ENCODE assay signal across 19 cellular contexts in the genomic region with DNA sequence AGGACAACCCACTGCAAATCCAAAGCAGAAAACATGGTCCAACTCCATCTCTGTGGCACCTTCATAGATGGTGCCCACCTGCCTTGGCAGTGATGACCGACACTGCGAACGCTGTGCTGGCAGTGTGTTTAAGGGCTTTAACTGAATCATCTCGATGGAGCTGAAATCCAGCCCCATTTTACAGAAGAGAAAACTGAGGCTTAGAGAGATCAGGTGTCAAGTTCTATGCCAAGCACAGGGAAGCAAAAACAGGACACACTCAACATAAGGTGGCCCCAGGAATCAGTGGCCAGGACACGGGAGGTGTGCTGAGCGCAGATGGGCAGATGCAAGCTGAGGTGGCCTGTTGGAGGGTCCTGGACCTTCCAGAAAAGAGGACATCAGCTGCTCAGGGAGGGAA. TPM values are rescaled to one million over a fixed set of nuclear protein-coding genes. Genes with fewer than 3 reads are reported as not detected.
DNase-seq lines count a peak whose midpoint lies in the region; ATAC-seq and TF ChIP-seq lines count a peak whose summit lies in the region.
"Had no signal": no experiment of that assay in that cellular context is flagged by ENCODE, and none has a peak within 500 bp of the region (broad histone marks: within the 10 kb centered on the region; RNA-seq: fewer than 3 reads in every experiment).

No MANE protein-coding gene starts in this region.

- H3K4me3 ChIP-seq in CD4-positive, CD25-positive, alpha-beta regulatory T cell (ENCODE audit: low read depth, low read length), result no peak overlapping the region
- H3K4me3 ChIP-seq in thyroid gland (replicated peaks in 1 of 3), result no peak overlapping the region
- H3K4me3 ChIP-seq: PC-9, SK-N-MC, uterus had no signal

- peaks cover 2% of the 10 kb centered on the region for H3K36me3 Mint-ChIP-seq in activated CD4-positive, alpha-beta T cell treated with anti-CD3 and anti-CD28 coated beads, Interleukin-2, amount 10 ng/mL, durations not matched to agents 24 days and 14 days (ENCODE audit: low read depth)
- H3K36me3 Mint-ChIP-seq in CD4-positive, CD25-positive, alpha-beta regulatory T cell, result no peaks in the 10 kb centered on the region
- peaks cover 6% of the 10 kb centered on the region for H3K36me3 Mint-ChIP-seq in activated CD4-positive, alpha-beta memory T cell treated with anti-CD3 and anti-CD28 coated beads, Interleukin-2, amount 10 ng/mL, durations not matched to agents 7 days and 5 days (ENCODE audit: low read depth)
- H3K36me3 Mint-ChIP-seq in glutamatergic neuron (ENCODE audit: unreplicated experiment), result peaks cover 6% of the 10 kb centered on the region
- H3K36me3 Mint-ChIP-seq: memory B cell had no signal

- no peak for TF ChIP-seq POLR2A in thyroid gland (IDR thresholded peaks at IDR 0.05)

- peaks cover 27% of the 10 kb centered on the region for H3K4me1 Mint-ChIP-seq in activated CD4-positive, alpha-beta T cell treated with anti-CD3 and anti-CD28 coated beads, Interleukin-2, amount 10 ng/mL, durations not matched to agents 24 days and 14 days
- peaks cover 15 to 33% (median 25%) of the 10 kb centered on the region in 4 donors for H3K4me1 Mint-ChIP-seq in CD4-positive, CD25-positive, alpha-beta regulatory T cell
- H3K4me1 Mint-ChIP-seq in activated CD4-positive, alpha-beta memory T cell treated with anti-CD3 and anti-CD28 coated beads, Interleukin-2, amount 10 ng/mL, durations not matched to agents 7 days and 5 days, result peaks cover 34% of the 10 kb centered on the region
- H3K4me1 Mint-ChIP-seq in glutamatergic neuron (ENCODE audit: low read depth, unreplicated experiment), result peaks cover 21% of the 10 kb centered on the region

- TF ChIP-seq CTCF in glutamatergic neuron (IDR thresholded peaks at IDR 0.05; ENCODE audit: partially characterized antibody, unreplicated experiment), result no peak
- TF ChIP-seq CTCF in thyroid gland (IDR thresholded peaks at IDR 0.05), result no peak

- CTCF ChIA-PET in activated CD4-positive, alpha-beta memory T cell treated with anti-CD3 and anti-CD28 coated beads, Interleukin-2, amount 10 ng/mL, durations not matched to agents 7 days and 5 days (lab: Charles Lee), result interaction anchor here (1.1 to 6.5 kb wide), 7 partner anchors 10 to 163 kb away, joined by 3 to 72 read pairs (median 13); partner anchors contain the start of genes SPATA2L and TCF25

- H3K36me3 ChIP-seq in CD4-positive, CD25-positive, alpha-beta regulatory T cell (ENCODE audit: control insufficient read depth, insufficient read depth, low read length), result no peaks in the 10 kb centered on the region
- no peaks in the 10 kb centered on the region for H3K36me3 ChIP-seq in thyroid gland
- H3K36me3 ChIP-seq: uterus had no signal

- POLR2A ChIA-PET in activated CD4-positive, alpha-beta memory T cell treated with anti-CD3 and anti-CD28 coated beads, Interleukin-2, amount 10 ng/mL, durations not matched to agents 7 days and 5 days (lab: Charles Lee), result interaction anchor here (0.6 to 5.7 kb wide), 5 partner anchors 10 to 139 kb away, joined by 3 to 117 read pairs (median 3); partner anchors contain the start of gene TCF25

- H3K27me3 Mint-ChIP-seq in activated CD4-positive, alpha-beta T cell treated with anti-CD3 and anti-CD28 coated beads, Interleukin-2, amount 10 ng/mL, durations not matched to agents 24 days and 14 days, result peaks cover 1% of the 10 kb centered on the region
- H3K27me3 Mint-ChIP-seq in CD4-positive, CD25-positive, alpha-beta regulatory T cell, result peaks cover 5% of the 10 kb centered on the region
- no peaks in the 10 kb centered on the region for H3K27me3 Mint-ChIP-seq in activated CD4-positive, alpha-beta memory T cell treated with anti-CD3 and anti-CD28 coated beads, Interleukin-2, amount 10 ng/mL, durations not matched to agents 7 days and 5 days
- H3K27me3 Mint-ChIP-seq in glutamatergic neuron (ENCODE audit: unreplicated experiment), result peaks cover 8% of the 10 kb centered on the region

- no peak for ATAC-seq in CD4-positive, CD25-positive, alpha-beta regulatory T cell (ENCODE audit: low read depth in 2 of 2)
- no peak for ATAC-seq in HG03457 (IDR thresholded peaks at IDR 0.05; ENCODE audit: unreplicated experiment)
- ATAC-seq: psoas muscle had no signal

- no peak for DNase-seq in activated CD4-positive, alpha-beta T cell treated with anti-CD3 and anti-CD28 coated beads, Interleukin-2, amount 10 ng/mL, durations not matched to agents 24 days and 14 days
- DNase-seq in activated CD4-positive, alpha-beta T cell treated with anti-CD3 and anti-CD28 coated beads, Interleukin-2, amount 50 U/mL, for 4 hours, result no peak
- no peak for DNase-seq in CD4-positive, CD25-positive, alpha-beta regulatory T cell
- DNase-seq in activated CD4-positive, alpha-beta memory T cell treated with anti-CD3 and anti-CD28 coated beads, Interleukin-2, amount 10 ng/mL, durations not matched to agents 7 days and 5 days, result no peak
- no peak for DNase-seq in glutamatergic neuron
- DNase-seq in glomerular visceral epithelial cell (ENCODE audit: extremely low spot score), result no peak
- no peak for DNase-seq in thyroid gland
- DNase-seq: activated CD8-positive, alpha-beta memory T cell treated with anti-CD3 and anti-CD28 coated beads for 24 hours; NCI-H1417; NCI-H69; PC-9; psoas muscle; stimulated activated naive CD4-positive, alpha-beta T cell; uterus had no signal

- no peaks in the 10 kb centered on the region for H3K9me3 Mint-ChIP-seq in activated CD4-positive, alpha-beta T cell treated with anti-CD3 and anti-CD28 coated beads, Interleukin-2, amount 10 ng/mL, durations not matched to agents 24 days and 14 days
- H3K9me3 Mint-ChIP-seq in CD4-positive, CD25-positive, alpha-beta regulatory T cell, result no peaks in the 10 kb centered on the region
- H3K9me3 Mint-ChIP-seq in activated CD4-positive, alpha-beta memory T cell treated with anti-CD3 and anti-CD28 coated beads, Interleukin-2, amount 10 ng/mL, durations not matched to agents 7 days and 5 days, result peaks cover 5% of the 10 kb centered on the region
- H3K9me3 Mint-ChIP-seq in glutamatergic neuron (ENCODE audit: unreplicated experiment), result peaks cover 4% of the 10 kb centered on the region
- H3K9me3 Mint-ChIP-seq: memory B cell, nephron had no signal

- H3K4me3 Mint-ChIP-seq in activated CD4-positive, alpha-beta T cell treated with anti-CD3 and anti-CD28 coated beads, Interleukin-2, amount 10 ng/mL, durations not matched to agents 24 days and 14 days, result peak overlapping the region; percentile 74
- peak overlapping the region in 2 of 4 donors; percentile 22 to 79 for H3K4me3 Mint-ChIP-seq in CD4-positive, CD25-positive, alpha-beta regulatory T cell
- H3K4me3 Mint-ChIP-seq in activated CD4-positive, alpha-beta memory T cell treated with anti-CD3 and anti-CD28 coated beads, Interleukin-2, amount 10 ng/mL, durations not matched to agents 7 days and 5 days, result peak overlapping the region; percentile 53
- peak overlapping the region; percentile 52 for H3K4me3 Mint-ChIP-seq in glutamatergic neuron (ENCODE audit: unreplicated experiment)
- H3K4me3 Mint-ChIP-seq: nephron had no signal

- intact Hi-C loops in activated CD4-positive, alpha-beta T cell treated with anti-CD3 and anti-CD28 coated beads, Interleukin-2, amount 10 ng/mL, durations not matched to agents 24 days and 14 days (cut with micrococcal nuclease), result loop anchor here (5.0 to 10.0 kb wide), 2 partner anchors 120 to 618 kb away; no protein-coding TSS in a partner anchor
- intact Hi-C loops in thyroid gland (cut with DNase I), result loop anchor here (5.0 to 10.0 kb wide), 2 partner anchors 45 to 158 kb away; partner anchors contain the start of genes FANCA and SPATA2L

- H3K27ac Mint-ChIP-seq in activated CD4-positive, alpha-beta T cell treated with anti-CD3 and anti-CD28 coated beads, Interleukin-2, amount 10 ng/mL, durations not matched to agents 24 days and 14 days, result peak overlapping the region; percentile 93
- peak overlapping the region; percentile 80 to 90 (median 83) for H3K27ac Mint-ChIP-seq in CD4-positive, CD25-positive, alpha-beta regulatory T cell
- H3K27ac Mint-ChIP-seq in activated CD4-positive, alpha-beta memory T cell treated with anti-CD3 and anti-CD28 coated beads, Interleukin-2, amount 10 ng/mL, durations not matched to agents 7 days and 5 days, result peak overlapping the region; percentile 91
- H3K27ac Mint-ChIP-seq in glutamatergic neuron (ENCODE audit: unreplicated experiment), result no peak overlapping the region
- H3K27ac Mint-ChIP-seq: memory B cell had no signal

- peaks cover 1 to 3% of the 10 kb centered on the region in 2 experiments for H3K9me3 ChIP-seq in CD4-positive, CD25-positive, alpha-beta regulatory T cell (ENCODE audit: control insufficient read depth in 2 of 2, low read length in 2 of 2)
- no peaks in the 10 kb centered on the region for H3K9me3 ChIP-seq in thyroid gland

- H3K27ac ChIP-seq in CD4-positive, CD25-positive, alpha-beta regulatory T cell (ENCODE audit: insufficient read depth, low read length, poor library complexity, severe bottlenecking), result no peak overlapping the region
- H3K27ac ChIP-seq in thyroid gland, result no peak overlapping the region
- H3K27ac ChIP-seq: C4-2B, PC-9, SK-N-MC had no signal

- no peaks in the 10 kb centered on the region for H3K27me3 ChIP-seq in CD4-positive, CD25-positive, alpha-beta regulatory T cell (ENCODE audit: control insufficient read depth, insufficient read depth, low read length)
- H3K27me3 ChIP-seq in thyroid gland, result no peaks in the 10 kb centered on the region
- H3K27me3 ChIP-seq: uterus had no signal

- H3K4me1 ChIP-seq in CD4-positive, CD25-positive, alpha-beta regulatory T cell (ENCODE audit: control insufficient read depth, insufficient read depth, low read length, poor library complexity, severe bottlenecking), result peaks cover 23% of the 10 kb centered on the region
- H3K4me1 ChIP-seq in thyroid gland, result peaks cover 0 to 15% of the 10 kb centered on the region in 2 donors
- H3K4me1 ChIP-seq: psoas muscle, uterus had no signal

- 97 to 98% methylated on average over 6 of the region's 6 CpGs for WGBS in thyroid gland, 2 donors

RNA-seq across cellular contexts. Expression of gene TCF25, which starts 10.7 kb away (rescaled TPM):
- total RNA-seq in activated CD4-positive, alpha-beta T cell treated with anti-CD3 and anti-CD28 coated beads, Interleukin-2, amount 10 ng/mL, durations not matched to agents 24 days and 14 days, result 192 and 194 TPM in 2 replicates
- 431 TPM for total RNA-seq in CD4-positive, CD25-positive, alpha-beta regulatory T cell
- 10 to 100 TPM; 75.2 to 99.3 (median 78.3) TPM for polyA plus RNA-seq in CD4-positive, CD25-positive, alpha-beta regulatory T cell
- 100 to 1,000 TPM; 167 to 192 TPM for total RNA-seq in activated CD4-positive, alpha-beta memory T cell treated with anti-CD3 and anti-CD28 coated beads, Interleukin-2, amount 10 ng/mL, durations not matched to agents 7 days and 5 days
- total RNA-seq in glutamatergic neuron (ENCODE audit: unreplicated experiment) (272 TPM), thyroid gland (100 to 1,000 TPM; 144 to 266 (median 201) TPM)

RNA-seq across cellular contexts. Expression of gene SPIRE2, which starts 34.5 kb away (rescaled TPM):
- total RNA-seq in activated CD4-positive, alpha-beta T cell treated with anti-CD3 and anti-CD28 coated beads, Interleukin-2, amount 10 ng/mL, durations not matched to agents 24 days and 14 days, result 1.9 and 2.0 TPM in 2 replicates
- total RNA-seq in CD4-positive, CD25-positive, alpha-beta regulatory T cell, result 0.35 TPM
- not detected for polyA plus RNA-seq in CD4-positive, CD25-positive, alpha-beta regulatory T cell
- 1 to 10 TPM; 1.6 to 1.8 TPM for total RNA-seq in activated CD4-positive, alpha-beta memory T cell treated with anti-CD3 and anti-CD28 coated beads, Interleukin-2, amount 10 ng/mL, durations not matched to agents 7 days and 5 days
- total RNA-seq in glutamatergic neuron (ENCODE audit: unreplicated experiment), result 39.2 TPM
- total RNA-seq in thyroid gland, result 10 to 100 TPM in 2 of 4 donors, 1 to 10 TPM in 2; 7.0 to 10.9 (median 9.5) TPM

RNA-seq across cellular contexts. Expression of gene FANCA, which starts 46.3 kb away (rescaled TPM):
- total RNA-seq in activated CD4-positive, alpha-beta T cell treated with anti-CD3 and anti-CD28 coated beads, Interleukin-2, amount 10 ng/mL, durations not matched to agents 24 days and 14 days, result 226 and 237 TPM in 2 replicates
- 25.4 TPM for total RNA-seq in CD4-positive, CD25-positive, alpha-beta regulatory T cell
- 10 to 100 TPM in 3 of 4 donors, 1 to 10 TPM in 1; 8.9 to 14.7 (median 12.9) TPM for polyA plus RNA-seq in CD4-positive, CD25-positive, alpha-beta regulatory T cell
- total RNA-seq in activated CD4-positive, alpha-beta memory T cell treated with anti-CD3 and anti-CD28 coated beads, Interleukin-2, amount 10 ng/mL, durations not matched to agents 7 days and 5 days, result 10 to 100 TPM; 82.9 to 94.6 TPM
- total RNA-seq in glutamatergic neuron (ENCODE audit: unreplicated experiment) (42.8 TPM), thyroid gland (10 to 100 TPM in 1 of 4 donors, 1 to 10 TPM in 3; 2.3 to 10.3 (median 3.6) TPM)

RNA-seq across cellular contexts. Expression of gene MC1R, which starts 55.9 kb away (rescaled TPM):
- total RNA-seq in activated CD4-positive, alpha-beta T cell treated with anti-CD3 and anti-CD28 coated beads, Interleukin-2, amount 10 ng/mL, durations not matched to agents 24 days and 14 days, result 4.6 and 5.9 TPM in 2 replicates
- total RNA-seq in CD4-positive, CD25-positive, alpha-beta regulatory T cell, result 14.9 TPM
- polyA plus RNA-seq in CD4-positive, CD25-positive, alpha-beta regulatory T cell, result under 1 TPM in 3 of 4 donors, not detected in 1; 0.08 to 0.38 (median 0.18) TPM
- total RNA-seq in activated CD4-positive, alpha-beta memory T cell treated with anti-CD3 and anti-CD28 coated beads, Interleukin-2, amount 10 ng/mL, durations not matched to agents 7 days and 5 days, result 1 to 10 TPM; 3.6 to 4.1 TPM
- total RNA-seq in glutamatergic neuron (ENCODE audit: unreplicated experiment) (12.8 TPM), thyroid gland (10 to 100 TPM in 2 of 4 donors, 1 to 10 TPM in 2; 7.7 to 16.2 (median 11.4) TPM)
